ENCODE assay signal across 8 cellular contexts in genomic region chr6:133953634-133954415, GRCh38. TPM values are rescaled to one million over a fixed set of nuclear protein-coding genes. Genes with fewer than 3 reads are reported as not detected.
DNase-seq lines count a peak whose midpoint lies in the region; TF ChIP-seq lines count a peak whose summit lies in the region.

No MANE protein-coding gene starts in this region.

- H3K36me3 ChIP-seq in SJCRH30 (no peaks in the 10 kb centered on the region), fibroblast of lung (ENCODE audit: control insufficient read depth, insufficient read depth, low read length) (no peaks in the 10 kb centered on the region)

- TF ChIP-seq CTCF in fibroblast of lung (conservative IDR thresholded peaks at IDR 0.05 in 1 of 2, IDR thresholded peaks at IDR 0.05 in 1 of 2; ENCODE audit: low read depth in 1 of 2, low read length in 2 of 2): no peak
- no peak for TF ChIP-seq CTCF in retinal pigment epithelial cell (conservative IDR thresholded peaks at IDR 0.05; ENCODE audit: low read depth, low read length)

- H3K79me2 ChIP-seq in fibroblast of lung (ENCODE audit: control insufficient read depth, insufficient read depth, low read length): peaks cover 46% of the 10 kb centered on the region

- peak overlapping the region; percentile 92 for H3K4me3 ChIP-seq in SJCRH30
- H3K4me3 ChIP-seq in fibroblast of lung (replicated peaks in 1 of 4; ENCODE audit: control extremely low read depth in 1 of 4, insufficient read depth in 1 of 4, low read depth in 3 of 4, low read length in 4 of 4): peak overlapping the region; percentile 80 to 94 (median 90)
- H3K4me3 ChIP-seq in retinal pigment epithelial cell (ENCODE audit: low read length): peak overlapping the region; percentile 88

- peak; percentile 47 for DNase-seq in DMS53 (lab: John Stamatoyannopoulos, UW)
- DNase-seq in DMS53 treated with DMSO at 0.1 percent for 48 hours (lab: John Stamatoyannopoulos, UW; ENCODE audit: unreplicated experiment): no peak
- peak in 1 of 2 experiments; percentile 20 for DNase-seq in SJCRH30
- no peak for DNase-seq in fibroblast of lung (ENCODE audit: low read depth in 2 of 2)
- no peak for DNase-seq in retinal pigment epithelial cell (ENCODE audit: low read depth)
- no peak for DNase-seq in NCI-H226
- DNase-seq in hepatic stellate cell (ENCODE audit: low spot score): no peak
- DNase-seq in AG08395 (ENCODE audit: low spot score): no peak

- H3K27me3 ChIP-seq in SJCRH30: no peaks in the 10 kb centered on the region
- H3K27me3 ChIP-seq in fibroblast of lung (ENCODE audit: control insufficient read depth, insufficient read depth, low read length): no peaks in the 10 kb centered on the region

- H3K27ac ChIP-seq in SJCRH30: peak overlapping the region; percentile 36; the same call in 1 of the 2 replicates
- peak overlapping the region; percentile 86 for H3K27ac ChIP-seq in fibroblast of lung (ENCODE audit: insufficient read depth, low read length)

- peak overlapping the region; percentile 89 for H3K9ac ChIP-seq in fibroblast of lung (ENCODE audit: insufficient read depth, low read length)

- H3K9me3 ChIP-seq in SJCRH30 (replicated peaks): no peaks in the 10 kb centered on the region
- H3K9me3 ChIP-seq in fibroblast of lung (ENCODE audit: control insufficient read depth, insufficient read depth, low read depth, low read length): no peaks in the 10 kb centered on the region

- no peak overlapping the region for H2AFZ ChIP-seq in fibroblast of lung (ENCODE audit: low read length)

- H3K4me1 ChIP-seq in SJCRH30 (no peaks in the 10 kb centered on the region; the same call in 1 of the 2 replicates), fibroblast of lung (ENCODE audit: control insufficient read depth, extremely low read depth, insufficient read depth, low read length) (peaks cover 9% of the 10 kb centered on the region)

- H3K4me2 ChIP-seq in fibroblast of lung (ENCODE audit: extremely low read depth, insufficient read depth, low read length): peak overlapping the region; percentile 100

- no peaks in the 10 kb centered on the region for H4K20me1 ChIP-seq in fibroblast of lung (ENCODE audit: control insufficient read depth, extremely low read depth, insufficient read depth, low read length)

RNA-seq across cellular contexts. Expression of gene TBPL1, which starts 0.8 kb away (rescaled TPM):
- 56.2 and 57.1 TPM in 2 replicates for total RNA-seq in SJCRH30 (2014; rRNA removed; shearing (Covaris generic))
- total RNA-seq in fibroblast of lung: 15.4 and 18.8 TPM in 2 replicates
- polyA plus RNA-seq in fibroblast of lung: 37.6 and 47.8 TPM in 2 replicates
- polyA plus RNA-seq in fibroblast of lung (2012): 32.6 and 38.6 TPM in 2 replicates
- 0.39 and 2.2 TPM in 2 replicates for polyA minus RNA-seq in fibroblast of lung (ENCODE audit: low replicate concordance)
